In genomic region chr1:165857046-165857801, GRCh38 we compare ENCODE assay signal across 9 cellular contexts. TPM values are rescaled to one million over a fixed set of nuclear protein-coding genes. Genes with fewer than 3 reads are reported as not detected.
DNase-seq lines count a peak whose midpoint lies in the region; ATAC-seq, FAIRE-seq and TF ChIP-seq lines count a peak whose summit lies in the region.
"Had no signal": no experiment of that assay in that cellular context is flagged by ENCODE, and none has a peak within 500 bp of the region (broad histone marks: within the 10 kb centered on the region; RNA-seq: fewer than 3 reads in every experiment).

No MANE protein-coding gene starts in this region.

- no peak for TF ChIP-seq CTCF in HFFc6 (IDR thresholded peaks at IDR 0.05)
- TF ChIP-seq CTCF in NB4 (IDR thresholded peaks at IDR 0.05; ENCODE audit: low read depth, low read length): no peak
- no peak for TF ChIP-seq CTCF in kidney epithelial cell (IDR thresholded peaks at IDR 0.05; ENCODE audit: insufficient read depth, low read length, poor library complexity, severe bottlenecking)

- no peaks in the 10 kb centered on the region for H3K36me3 ChIP-seq in kidney epithelial cell (ENCODE audit: control insufficient read depth, insufficient read depth, low read length)

- H3K4me1 Mint-ChIP-seq in HFFc6 (ENCODE audit: low read depth): peaks cover 87% of the 10 kb centered on the region
- peaks cover 26% of the 10 kb centered on the region for H3K4me1 Mint-ChIP-seq in T-helper 17 cell

- ATAC-seq in GM18861 (IDR thresholded peaks at IDR 0.05; ENCODE audit: unreplicated experiment) (peak; percentile 95), T-helper 17 cell (no peak)

- no peaks in the 10 kb centered on the region for H3K9me3 Mint-ChIP-seq in HFFc6

- FAIRE-seq in H54 (lab: Jason Lieb, UNC): no peak
- no peak for FAIRE-seq in GM12892 (lab: Jason Lieb, UNC)

- H3K27me3 Mint-ChIP-seq in HFFc6 (ENCODE audit: insufficient read depth): no peaks in the 10 kb centered on the region
- H3K27me3 Mint-ChIP-seq in T-helper 17 cell: no peaks in the 10 kb centered on the region

- TF ChIP-seq POLR2A in NB4 (IDR thresholded peaks at IDR 0.05; ENCODE audit: extremely low read depth, insufficient read length) (no peak), H54 (IDR thresholded peaks at IDR 0.05; ENCODE audit: low read depth, low read length) (no peak), GM12892 (IDR thresholded peaks at IDR 0.05; ENCODE audit: low read depth, low read length) (no peak)

- H3K27ac Mint-ChIP-seq in HFFc6: peak overlapping the region; percentile 38
- no peak overlapping the region for H3K27ac Mint-ChIP-seq in T-helper 17 cell

- H3K27me3 ChIP-seq in kidney epithelial cell (ENCODE audit: control insufficient read depth, insufficient read depth, low read length): no peaks in the 10 kb centered on the region

- H3K4me3 Mint-ChIP-seq in HFFc6 (no peak overlapping the region; the same call in 1 of the 2 replicates), T-helper 17 cell (no peak overlapping the region)

- no peaks in the 10 kb centered on the region; the same call in 1 of the 2 replicates for H3K36me3 Mint-ChIP-seq in HFFc6 (ENCODE audit: low read depth)
- H3K36me3 Mint-ChIP-seq in T-helper 17 cell (ENCODE audit: low read depth): peaks cover 2% of the 10 kb centered on the region

- H3K9me3 ChIP-seq in T-helper 17 cell (ENCODE audit: control insufficient read depth, low read length, poor library complexity, severe bottlenecking): no peaks in the 10 kb centered on the region

- no peak overlapping the region for H3K4me3 ChIP-seq in NB4 (ENCODE audit: low read depth, low read length)
- no peak overlapping the region for H3K4me3 ChIP-seq in kidney epithelial cell (ENCODE audit: low read depth, low read length)
- H3K4me3 ChIP-seq: SK-N-MC had no signal

- DNase-seq in HFFc6 (no peak), NB4 (ENCODE audit: low read depth) (peak; percentile 88), kidney epithelial cell (ENCODE audit: low read depth) (peak; percentile 54), H54 (ENCODE audit: insufficient read length, low spot score) (no peak), T-helper 17 cell (no peak), GM12892 (ENCODE audit: insufficient read length) (no peak), DMS79 treated with DMSO at 0.1 percent for 48 hours (lab: John Stamatoyannopoulos, UW) (no peak)

RNA-seq across cellular contexts. Expression of gene UCK2, which starts 29.8 kb away (rescaled TPM):
- 10 to 100 TPM; 42.5 to 60.0 (median 52.1) TPM for total RNA-seq in HFFc6 (2021; fragmentation: NEBNext Ultra II Directional; extraction: Animal tissue kit (Norgen Biotek cat#: 25700))
- total RNA-seq in kidney epithelial cell: 81.9 and 88.4 TPM in 2 replicates
- total RNA-seq in T-helper 17 cell: 1 to 10 TPM; 3.3 to 5.6 TPM
- 46.5 TPM for polyA plus RNA-seq in GM12892 (2012; ENCODE audit: missing spikeins)

Comparison
In these comparisons a context has a peak if more than half of its experiments do, and no peak if none do; other contexts are left out.
1. DNase-seq: peak in NB4 (single experiment) and kidney epithelial cell (single experiment); none in HFFc6 (single experiment), H54 (single experiment), T-helper 17 cell (0 of 3), GM12892 (single experiment) and DMS79 treated with DMSO at 0.1 percent for 48 hours (single experiment).
2. RNA of gene UCK2, which starts 29.8 kb away (total RNA-seq): 81.9 to 88.4 TPM in kidney epithelial cell and 42.5 to 60.0 TPM in HFFc6; 3.3 to 5.6 TPM in T-helper 17 cell; every median in the first group is over 4 times any median in the second.